Comparison of ENCODE assay signal across 22 cellular contexts in the genomic region with DNA sequence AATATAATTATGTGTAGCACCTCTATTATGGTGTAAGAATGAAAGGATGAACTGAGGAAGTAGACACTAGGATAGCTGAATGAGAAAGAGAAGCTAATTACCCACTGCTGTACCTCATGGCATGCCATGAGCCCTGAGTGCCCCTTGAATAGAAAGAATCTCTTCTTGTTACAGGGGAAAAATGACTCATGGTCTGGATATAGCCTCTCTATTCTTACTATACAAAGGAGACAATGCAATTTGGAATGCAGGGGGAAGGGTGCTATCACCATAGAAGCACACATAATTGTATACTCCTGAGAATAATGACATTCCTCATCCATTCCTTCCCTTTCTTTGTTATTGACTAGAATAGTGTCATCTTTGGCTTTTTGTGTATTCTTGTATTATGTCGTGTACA.
DNase-seq lines count a peak whose midpoint lies in the region; ATAC-seq and TF ChIP-seq lines count a peak whose summit lies in the region.
"Had no signal": no experiment of that assay in that cellular context is flagged by ENCODE, and none has a peak within 500 bp of the region (broad histone marks: within the 10 kb centered on the region; RNA-seq: fewer than 3 reads in every experiment).

No MANE protein-coding gene starts in this region.

- H3K27ac Mint-ChIP-seq in activated T-cell treated with anti-CD3 and anti-CD28 coated beads, Interleukin-2, amount 50 U/mL, for 24 hours = no peak overlapping the region
- H3K27ac Mint-ChIP-seq: activated CD4-positive, alpha-beta T cell treated with anti-CD3 and anti-CD28 coated beads, Interleukin-2, amount 10 ng/mL, durations not matched to agents 7 days and 5 days; activated naive CD4-positive, alpha-beta T cell treated with anti-CD3 and anti-CD28 coated beads, Interleukin-2, amount 50 U/mL, for 72 hours; HFFc6 had no signal

- H3K9me3 ChIP-seq in NT2/D1 (ENCODE audit: insufficient read depth, low read length) (no peaks in the 10 kb centered on the region), right cardiac atrium (ENCODE audit: control insufficient read depth, low read length) (no peaks in the 10 kb centered on the region)
- H3K9me3 ChIP-seq: BLaER1 treated with 17β-estradiol and CSF1 and Interleukin-3, amounts not matched to agents 10 nM and 100 nM; breast epithelium; left lung; prostate gland; SK-N-SH had no signal

- peaks cover 13% of the 10 kb centered on the region for H3K9me3 Mint-ChIP-seq in activated T-cell treated with anti-CD3 and anti-CD28 coated beads, Interleukin-2, amount 50 U/mL, for 24 hours
- H3K9me3 Mint-ChIP-seq: activated CD4-positive, alpha-beta T cell treated with anti-CD3 and anti-CD28 coated beads, Interleukin-2, amount 10 ng/mL, durations not matched to agents 7 days and 5 days; activated naive CD4-positive, alpha-beta T cell treated with anti-CD3 and anti-CD28 coated beads, Interleukin-2, amount 50 U/mL, for 72 hours had no signal

- 78% methylated on average over 1 of the region's 1 CpG for WGBS in right cardiac atrium

- no peak overlapping the region for H3K4me3 Mint-ChIP-seq in activated T-cell treated with anti-CD3 and anti-CD28 coated beads, Interleukin-2, amount 50 U/mL, for 24 hours
- H3K4me3 Mint-ChIP-seq: activated CD4-positive, alpha-beta T cell treated with anti-CD3 and anti-CD28 coated beads, Interleukin-2, amount 10 ng/mL, durations not matched to agents 7 days and 5 days; HFFc6 had no signal

- intact Hi-C loops in right cardiac atrium (cut with DNase I) = no loop called here

- H3K27me3 ChIP-seq in NT2/D1 (ENCODE audit: insufficient read depth, insufficient read length) (no peaks in the 10 kb centered on the region), right cardiac atrium (ENCODE audit: control insufficient read depth, insufficient read depth) (no peaks in the 10 kb centered on the region)
- H3K27me3 ChIP-seq: BLaER1 treated with 17β-estradiol and CSF1 and Interleukin-3, amounts not matched to agents 10 nM and 100 nM; breast epithelium; left lung had no signal

- H3K36me3 ChIP-seq in NT2/D1 (ENCODE audit: insufficient read depth, insufficient read length, low read length) = no peaks in the 10 kb centered on the region
- H3K36me3 ChIP-seq: BLaER1 treated with 17β-estradiol and CSF1 and Interleukin-3, amounts not matched to agents 10 nM and 100 nM; breast epithelium; left lung; prostate gland had no signal

- H3K27ac ChIP-seq in right cardiac atrium (ENCODE audit: low read length) (no peak overlapping the region), substantia nigra (ENCODE audit: low read depth, low read length, poor library complexity, severe bottlenecking) (no peak overlapping the region)
- H3K27ac ChIP-seq: BLaER1 treated with 17β-estradiol and CSF1 and Interleukin-3, amounts not matched to agents 10 nM and 100 nM; breast epithelium; left lung; prostate gland had no signal

- H3K9ac ChIP-seq in NT2/D1 (ENCODE audit: insufficient read length, low read depth) = no peak overlapping the region
- H3K9ac ChIP-seq: BLaER1 treated with 17β-estradiol and CSF1 and Interleukin-3, amounts not matched to agents 10 nM and 100 nM; SK-N-SH had no signal

- H3K36me3 Mint-ChIP-seq in activated T-cell treated with anti-CD3 and anti-CD28 coated beads, Interleukin-2, amount 50 U/mL, for 24 hours (ENCODE audit: low read depth) = no peaks in the 10 kb centered on the region
- H3K36me3 Mint-ChIP-seq: activated naive CD4-positive, alpha-beta T cell treated with anti-CD3 and anti-CD28 coated beads, Interleukin-2, amount 50 U/mL, for 72 hours had no signal

- H3K4me3 ChIP-seq in NT2/D1 (ENCODE audit: insufficient read length, low read depth) (no peak overlapping the region), right cardiac atrium (ENCODE audit: low read length) (no peak overlapping the region), retinal pigment epithelial cell (ENCODE audit: low read length) (no peak overlapping the region)
- H3K4me3 ChIP-seq: BLaER1 treated with 17β-estradiol and CSF1 and Interleukin-3, amounts not matched to agents 10 nM and 100 nM; breast epithelium; left lung; prostate gland had no signal

- no peaks in the 10 kb centered on the region for H3K4me1 ChIP-seq in NT2/D1 (ENCODE audit: insufficient read depth, insufficient read length)
- no peaks in the 10 kb centered on the region for H3K4me1 ChIP-seq in right cardiac atrium (ENCODE audit: control insufficient read depth, insufficient read depth, low read length)
- H3K4me1 ChIP-seq: BLaER1 treated with 17β-estradiol and CSF1 and Interleukin-3, amounts not matched to agents 10 nM and 100 nM; breast epithelium; left lung; prostate gland had no signal

- peak; percentile 52 to 73 for ATAC-seq in right cardiac atrium
- ATAC-seq in GM18519 (IDR thresholded peaks at IDR 0.05; ENCODE audit: low FRiP score, unreplicated experiment) = no peak
- ATAC-seq: activated naive CD4-positive, alpha-beta T cell treated with anti-CD3 and anti-CD28 coated beads, Interleukin-2, amount 50 U/mL, for 72 hours; left lung had no signal

- H3K4me1 Mint-ChIP-seq in activated T-cell treated with anti-CD3 and anti-CD28 coated beads, Interleukin-2, amount 50 U/mL, for 24 hours (ENCODE audit: low read depth) = no peaks in the 10 kb centered on the region
- H3K4me1 Mint-ChIP-seq: activated CD4-positive, alpha-beta T cell treated with anti-CD3 and anti-CD28 coated beads, Interleukin-2, amount 10 ng/mL, durations not matched to agents 7 days and 5 days had no signal

- TF ChIP-seq CTCF in retinal pigment epithelial cell (conservative IDR thresholded peaks at IDR 0.05; ENCODE audit: low read depth, low read length) = no peak

- H3K27me3 Mint-ChIP-seq in activated T-cell treated with anti-CD3 and anti-CD28 coated beads, Interleukin-2, amount 50 U/mL, for 24 hours = no peaks in the 10 kb centered on the region
- H3K27me3 Mint-ChIP-seq: activated CD4-positive, alpha-beta T cell treated with anti-CD3 and anti-CD28 coated beads, Interleukin-2, amount 10 ng/mL, durations not matched to agents 7 days and 5 days had no signal

- DNase-seq in NCI-H1417 (lab: John Stamatoyannopoulos, UW) = peak in 2 of 3 experiments; percentile 37 to 69
- DNase-seq in NCI-H1417 treated with DMSO at 0.1 percent for 48 hours (lab: John Stamatoyannopoulos, UW) = no peak
- DNase-seq in NT2/D1 (ENCODE audit: low read depth, low spot score) = peak; percentile 27
- no peak for DNase-seq in right cardiac atrium
- DNase-seq in retinal pigment epithelial cell (ENCODE audit: low read depth) = peak; percentile 17
- DNase-seq in activated T-cell treated with anti-CD3 and anti-CD28 coated beads, Interleukin-2, amount 50 U/mL, for 24 hours = no peak
- no peak for DNase-seq in substantia nigra (lab: John Stamatoyannopoulos, UW)
- DNase-seq: 8988T; activated CD4-positive, alpha-beta T cell treated with anti-CD3 and anti-CD28 coated beads, Interleukin-2, amount 10 ng/mL, durations not matched to agents 7 days and 5 days; DMS79; HFFc6; left lung; NCI-H1436; OCI-M1; SK-N-SH; stimulated activated naive CD4-positive, alpha-beta T cell; trophoblast cell had no signal

Comparison
In these comparisons a context has a peak if more than half of its experiments do, and no peak if none do; other contexts are left out.
1. DNase-seq: peak in NCI-H1417 (2 of 3), NT2/D1 (single experiment) and retinal pigment epithelial cell (single experiment); none in NCI-H1417 treated with DMSO at 0.1 percent for 48 hours (single experiment), right cardiac atrium (0 of 3), activated T-cell treated with anti-CD3 and anti-CD28 coated beads, Interleukin-2, amount 50 U/mL, for 24 hours (single experiment) and substantia nigra (0 of 49).